In genomic region chr9:112485574-112485973, GRCh38 we compare ENCODE assay signal across 10 cellular contexts. TPM values are rescaled to one million over a fixed set of nuclear protein-coding genes. Genes with fewer than 3 reads are reported as not detected.
DNase-seq lines count a peak whose midpoint lies in the region; ATAC-seq, FAIRE-seq and TF ChIP-seq lines count a peak whose summit lies in the region.
"Had no signal": no experiment of that assay in that cellular context is flagged by ENCODE, and none has a peak within 500 bp of the region (broad histone marks: within the 10 kb centered on the region; RNA-seq: fewer than 3 reads in every experiment).

No MANE protein-coding gene starts in this region.

- H3K4me3 Mint-ChIP-seq in osteocyte (ENCODE audit: unreplicated experiment) = peak overlapping the region; percentile 92

- no peaks in the 10 kb centered on the region for H3K27me3 ChIP-seq in MM.1S (replicated peaks; ENCODE audit: insufficient read depth, low read length)
- no peaks in the 10 kb centered on the region for H3K27me3 ChIP-seq in duodenal mucosa (ENCODE audit: control insufficient read depth in 1 of 2, insufficient read depth in 2 of 2, low read length in 2 of 2)

- H3K79me2 ChIP-seq in MM.1S (ENCODE audit: low read length) = peaks cover 28% of the 10 kb centered on the region

- H3K36me3 Mint-ChIP-seq in osteocyte (ENCODE audit: unreplicated experiment) = no peaks in the 10 kb centered on the region

- TF ChIP-seq POLR2A in H54 (IDR thresholded peaks at IDR 0.05; ENCODE audit: low read depth, low read length) = no peak

- H3K36me3 ChIP-seq in MM.1S (replicated peaks; ENCODE audit: insufficient read depth, low read length) = no peaks in the 10 kb centered on the region
- no peaks in the 10 kb centered on the region for H3K36me3 ChIP-seq in duodenal mucosa (ENCODE audit: control insufficient read depth in 1 of 2, insufficient read depth in 2 of 2, low read length in 2 of 2)

- peak overlapping the region; percentile 61; the same call in 1 of the 2 replicates for H3K4me3 ChIP-seq in GM12864 (ENCODE audit: low read depth, low read length)
- H3K4me3 ChIP-seq in MM.1S (ENCODE audit: low read length) = peak overlapping the region; percentile 96; the same call in 1 of the 2 replicates
- peak overlapping the region; percentile 94 to 95 for H3K4me3 ChIP-seq in duodenal mucosa (ENCODE audit: low read depth in 1 of 2, low read length in 2 of 2)

- H3K9me3 ChIP-seq in MM.1S (replicated peaks; ENCODE audit: insufficient read depth, low read length) (no peaks in the 10 kb centered on the region), duodenal mucosa (ENCODE audit: control insufficient read depth in 1 of 2, low read length in 2 of 2) (no peaks in the 10 kb centered on the region)

- peak overlapping the region; percentile 89 for H3K4me2 ChIP-seq in MM.1S (ENCODE audit: low read depth, low read length)

- H3K27ac ChIP-seq in MM.1S (ENCODE audit: low read length) (no peak overlapping the region), duodenal mucosa (ENCODE audit: low read depth, low read length) (no peak overlapping the region)

- H4K20me1 ChIP-seq in MM.1S (ENCODE audit: insufficient read depth, low read length) = no peaks in the 10 kb centered on the region

- H3K27me3 Mint-ChIP-seq in osteocyte (ENCODE audit: unreplicated experiment) = no peaks in the 10 kb centered on the region

- TF ChIP-seq CTCF in GM12864 (IDR thresholded peaks at IDR 0.05; ENCODE audit: low read depth, low read length, missing control alignments) (no peak), MM.1S (IDR thresholded peaks at IDR 0.05; ENCODE audit: low read length) (no peak), osteocyte (IDR thresholded peaks at IDR 0.05) (no peak)

- no peak overlapping the region for H2AFZ ChIP-seq in MM.1S (ENCODE audit: low read length)

- no peaks in the 10 kb centered on the region for H3K9me2 ChIP-seq in MM.1S (replicated peaks; ENCODE audit: insufficient read depth, low read length)

- no peaks in the 10 kb centered on the region for H3K9me3 Mint-ChIP-seq in osteocyte (ENCODE audit: unreplicated experiment)
- H3K9me3 Mint-ChIP-seq: dendritic cell treated with granulocyte-macrophage colony-stimulating factor and Interleukin-4, amounts not matched to agents 40 ng/mL and 50 ng/mL, for 4 days had no signal

- ATAC-seq in HG03571 (IDR thresholded peaks at IDR 0.05; ENCODE audit: unreplicated experiment) = no peak

- H3K4me1 ChIP-seq in MM.1S (ENCODE audit: low read length) = peaks cover 7% of the 10 kb centered on the region; the same call in 1 of the 2 replicates
- peaks cover 10 to 13% of the 10 kb centered on the region in 2 donors for H3K4me1 ChIP-seq in duodenal mucosa (ENCODE audit: control insufficient read depth in 1 of 2, insufficient read depth in 2 of 2, low read length in 2 of 2)

- H3K9ac ChIP-seq in MM.1S (ENCODE audit: low read length) (no peak overlapping the region), duodenal mucosa (ENCODE audit: low read depth in 1 of 2, low read length in 2 of 2) (peak overlapping the region in 1 of 2 donors; percentile 82)

- H3F3A ChIP-seq in MM.1S (ENCODE audit: insufficient read depth, low read length) = no peaks in the 10 kb centered on the region

- no peak for FAIRE-seq in H54 (lab: Jason Lieb, UNC)

- H3K4me1 Mint-ChIP-seq in osteocyte (ENCODE audit: unreplicated experiment) = peaks cover 20% of the 10 kb centered on the region

- DNase-seq in GM12864 (ENCODE audit: low read depth) = no peak
- no peak for DNase-seq in MM.1S
- no peak for DNase-seq in osteocyte (ENCODE audit: extremely low spot score, unreplicated experiment)
- DNase-seq in occipital lobe (lab: John Stamatoyannopoulos, UW) = no peak
- no peak for DNase-seq in H54 (ENCODE audit: insufficient read length, low spot score)
- DNase-seq: left ventricle myocardium superior; stimulated activated CD4-positive, alpha-beta T cell treated with anti-CD3 and anti-CD28 coated beads, Interleukin-2, amount 100 ng/mL, for 24 hours had no signal

- H3K27ac Mint-ChIP-seq in osteocyte (ENCODE audit: unreplicated experiment) = no peak overlapping the region

RNA-seq across cellular contexts. Expression of gene KIAA1958, which starts 1.1 kb away (rescaled TPM):
- total RNA-seq in osteocyte (4.9 and 6.1 TPM in 2 replicates), occipital lobe (8.6 TPM)
